ENCODE assay signal across 17 cellular contexts in genomic region chr13:32752997-32753606, GRCh38.
A peak's percentile ranks its signal among the peaks of the same experiment; 100 is the strongest.
DNase-seq lines count a peak whose midpoint lies in the region; ATAC-seq, FAIRE-seq and TF ChIP-seq lines count a peak whose summit lies in the region.
"Had no signal": no experiment of that assay in that cellular context is flagged by ENCODE, and none has a peak within 500 bp of the region (broad histone marks: within the 10 kb centered on the region; RNA-seq: fewer than 3 reads in every experiment).

No MANE protein-coding gene starts in this region.

- peaks cover 5% of the 10 kb centered on the region for H3K4me1 ChIP-seq in testis

- no peak for ATAC-seq in HG03439 (IDR thresholded peaks at IDR 0.05; ENCODE audit: unreplicated experiment)

- FAIRE-seq in GM12892 (lab: Jason Lieb, UNC), result no peak
- FAIRE-seq: RCC 7860 had no signal

- DNase-seq in NCI-H345 (lab: John Stamatoyannopoulos, UW) (peak; percentile 15), NCI-H345 treated with DMSO at 0.1 percent for 48 hours (lab: John Stamatoyannopoulos, UW; ENCODE audit: unreplicated experiment) (no peak), NCI-H187 (lab: John Stamatoyannopoulos, UW) (peak; percentile 10 to 17), SK-N-MC (ENCODE audit: low read depth, low spot score) (no peak), testis (peak; percentile 38), GM12892 (ENCODE audit: insufficient read length) (no peak), erythroblast (lab: John Stamatoyannopoulos, UW) (no peak)
- DNase-seq: DMS 273 treated with DMSO at 0.1 percent for 48 hours, H7, NCI-H510A treated with DMSO at 0.1 percent for 48 hours, Right ventricle myocardium superior, SK-N-SH, T-helper 1 cell had no signal

- TF ChIP-seq POLR2A in testis (IDR thresholded peaks at IDR 0.05) (no peak), GM12892 (IDR thresholded peaks at IDR 0.05; ENCODE audit: low read depth, low read length) (no peak), erythroblast (IDR thresholded peaks at IDR 0.05; ENCODE audit: low read length) (no peak)

- H3K27me3 ChIP-seq in testis, result no peaks in the 10 kb centered on the region

- intact Hi-C loops in testis (cut with DNase I; ENCODE audit: low total_unique reads), result no loop called here

- no peak overlapping the region for H3K9ac ChIP-seq in SK-N-MC (ENCODE audit: insufficient read length)
- H3K9ac ChIP-seq: KMS-11, SK-N-SH had no signal

- no peak for TF ChIP-seq CTCF in testis (IDR thresholded peaks at IDR 0.05)

- WGBS in testis, 2 donors, result 68 to 83% methylated on average over 3 of the region's 3 CpGs

- H3K4me3 ChIP-seq in SK-N-MC, result no peak overlapping the region
- H3K4me3 ChIP-seq in testis, result no peak overlapping the region

- H3K36me3 ChIP-seq in SK-N-MC (ENCODE audit: insufficient read depth, low read length) (peaks cover 87% of the 10 kb centered on the region), testis (ENCODE audit: low read depth, missing control alignments) (no peaks in the 10 kb centered on the region)

- 0 out of 2 replicates have a peak overlapping the region, but pooled peaks have one; percentile 10 for H3K27ac ChIP-seq in SK-N-MC
- peak overlapping the region in 1 of 2 donors; percentile 21 for H3K27ac ChIP-seq in testis
- H3K27ac ChIP-seq: C4-2B, KMS-11 had no signal

- no peaks in the 10 kb centered on the region for H3K9me3 ChIP-seq in SK-N-MC (ENCODE audit: low read depth, low read length)
- no peaks in the 10 kb centered on the region for H3K9me3 ChIP-seq in testis
- H3K9me3 ChIP-seq: SK-N-SH had no signal

Comparison
In these comparisons a context has a peak if more than half of its experiments do, and no peak if none do; other contexts are left out.
1. DNase-seq: peak in NCI-H345 (single experiment), NCI-H187 (2 of 2) and testis (single experiment); none in NCI-H345 treated with DMSO at 0.1 percent for 48 hours (single experiment), SK-N-MC (single experiment), GM12892 (single experiment) and erythroblast (0 of 2).